In the genomic region with DNA sequence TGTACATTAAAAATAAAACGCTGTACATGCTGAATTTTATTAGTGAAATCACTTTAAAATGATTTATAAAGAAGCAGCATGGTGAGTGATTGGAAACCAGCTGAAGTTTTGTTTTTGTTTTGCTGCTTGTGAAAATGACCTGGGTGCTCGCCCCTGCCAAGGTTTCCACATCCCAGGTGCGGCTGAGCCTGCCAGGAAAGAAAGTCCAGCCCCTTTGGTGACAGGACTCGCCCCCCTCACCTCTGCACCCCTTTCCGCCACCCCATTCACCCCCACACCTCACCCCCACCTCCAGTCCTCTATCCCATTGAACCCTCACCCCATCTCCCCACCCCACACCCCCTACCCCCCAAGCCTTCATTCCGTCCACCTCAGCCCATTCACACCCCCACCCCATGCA, we compare ENCODE assay signal across 8 cellular contexts. TPM values are rescaled to one million over a fixed set of nuclear protein-coding genes. Genes with fewer than 3 reads are reported as not detected.
DNase-seq lines count a peak whose midpoint lies in the region; ATAC-seq and TF ChIP-seq lines count a peak whose summit lies in the region.
"Not testable (repeated sequence)": the region's sequence is repeated elsewhere in the genome, so short reads cannot be mapped to it uniquely, and the experiment has no call there.

No MANE protein-coding gene starts in this region.

- H3K4me1 Mint-ChIP-seq in GM23338; activated CD8-positive, alpha-beta T cell treated with anti-CD3 and anti-CD28 coated beads, Interleukin-2, amount 10 ng/mL, durations not matched to agents 7 days and 5 days (ENCODE audit: low read depth); MCF 10A (ENCODE audit: insufficient read depth, unreplicated experiment); naive thymus-derived CD4-positive, alpha-beta T cell; stimulated activated effector memory CD8-positive, alpha-beta T cell treated with anti-CD3 and anti-CD28 coated beads, Interleukin-12 subunit alpha, Interleukin-12 subunit beta, amount 100 ng/mL, for 72 hours: not testable (repeated sequence)

- TF ChIP-seq CTCF in GM23338 (conservative IDR thresholded peaks at IDR 0.05; ENCODE audit: low read depth in 2 of 2); PC-9 (conservative IDR thresholded peaks at IDR 0.05); MCF 10A (IDR thresholded peaks at IDR 0.05; ENCODE audit: unreplicated experiment); fibroblast of pulmonary artery (IDR thresholded peaks at IDR 0.05; ENCODE audit: low read length, missing control alignments): not testable (repeated sequence)

- not testable (repeated sequence) for H3K9me3 Mint-ChIP-seq in GM23338; activated CD8-positive, alpha-beta T cell treated with anti-CD3 and anti-CD28 coated beads, Interleukin-2, amount 10 ng/mL, durations not matched to agents 7 days and 5 days (ENCODE audit: insufficient read depth); MCF 10A (ENCODE audit: unreplicated experiment); naive thymus-derived CD4-positive, alpha-beta T cell; stimulated activated effector memory CD8-positive, alpha-beta T cell treated with anti-CD3 and anti-CD28 coated beads, Interleukin-12 subunit alpha, Interleukin-12 subunit beta, amount 100 ng/mL, for 72 hours

- not testable (repeated sequence) for H3K4me1 ChIP-seq in ACC112 (ENCODE audit: control insufficient read depth, insufficient read depth, low read length, unreplicated experiment); GM23338 (ENCODE audit: insufficient read depth); naive thymus-derived CD4-positive, alpha-beta T cell (ENCODE audit: control insufficient read depth in 2 of 2, insufficient read depth in 2 of 2, low read length in 2 of 2)
- H3K4me1 ChIP-seq in PC-9 (replicated peaks; ENCODE audit: insufficient read depth), result peaks cover 12% of the 10 kb centered on the region; the same call in 1 of the 2 replicates

- not testable (repeated sequence) for DNase-seq in GM23338 (ENCODE audit: low spot score); MCF 10A (ENCODE audit: unreplicated experiment); fibroblast of pulmonary artery (ENCODE audit: low read depth); stimulated activated effector memory CD8-positive, alpha-beta T cell treated with anti-CD3 and anti-CD28 coated beads, Interleukin-12 subunit alpha, Interleukin-12 subunit beta, amount 100 ng/mL, for 72 hours (ENCODE audit: low spot score in 2 of 2)
- peak in 1 of 2 experiments; percentile 7 for DNase-seq in PC-9
- DNase-seq in activated CD8-positive, alpha-beta T cell treated with anti-CD3 and anti-CD28 coated beads, Interleukin-2, amount 10 ng/mL, durations not matched to agents 7 days and 5 days, result peak; percentile 30
- peak in 1 of 9 donors; percentile 12 for DNase-seq in naive thymus-derived CD4-positive, alpha-beta T cell

- ATAC-seq in GM23338; activated CD8-positive, alpha-beta T cell treated with anti-CD3 and anti-CD28 coated beads, Interleukin-2, amount 10 ng/mL, durations not matched to agents 7 days and 5 days; naive thymus-derived CD4-positive, alpha-beta T cell; stimulated activated effector memory CD8-positive, alpha-beta T cell treated with anti-CD3 and anti-CD28 coated beads, Interleukin-12 subunit alpha, Interleukin-12 subunit beta, amount 100 ng/mL, for 72 hours: not testable (repeated sequence)

- intact Hi-C loops in PC-9 (cut with micrococcal nuclease; ENCODE audit: unreplicated experiment), result not testable (repeated sequence)
- intact Hi-C loops in MCF 10A (cut with micrococcal nuclease), result loop anchor here (5.0 kb wide), 1 partner anchor 271 kb away; no protein-coding TSS in a partner anchor
- intact Hi-C loops in naive thymus-derived CD4-positive, alpha-beta T cell (cut with micrococcal nuclease), result loop anchor here in 1 of 2 donors (5.0 kb wide), 2 partner anchors 216 to 276 kb away; partner anchors contain the start of genes CIAO1, STARD7 and TMEM127

- H3K4me3 Mint-ChIP-seq in GM23338 (peak overlapping the region; percentile 57), MCF 10A (ENCODE audit: unreplicated experiment) (peak overlapping the region; percentile 92)
- peak overlapping the region; percentile 69 for H3K4me3 Mint-ChIP-seq in activated CD8-positive, alpha-beta T cell treated with anti-CD3 and anti-CD28 coated beads, Interleukin-2, amount 10 ng/mL, durations not matched to agents 7 days and 5 days
- peak overlapping the region in 7 of 10 donors; percentile 21 to 99 (median 58) for H3K4me3 Mint-ChIP-seq in naive thymus-derived CD4-positive, alpha-beta T cell
- H3K4me3 Mint-ChIP-seq in stimulated activated effector memory CD8-positive, alpha-beta T cell treated with anti-CD3 and anti-CD28 coated beads, Interleukin-12 subunit alpha, Interleukin-12 subunit beta, amount 100 ng/mL, for 72 hours, result peak overlapping the region; percentile 96

- H3K4me2 ChIP-seq in GM23338 (peak overlapping the region; percentile 68), PC-9 (peak overlapping the region; percentile 86)

- POLR2A ChIA-PET in PC-9 (lab: Charles Lee; ENCODE audit: unreplicated experiment) (interaction anchor here (0.7 kb wide), 1 partner anchor 217 kb away, joined by 4 read pairs; the partner anchor contains the start of gene STARD7), MCF 10A (lab: Yijun Ruan, JAX) (interaction anchor here (0.7 to 2.7 kb wide), 3 partner anchors 212 to 269 kb away, joined by 3 to 14 read pairs (median 4); partner anchors contain the start of gene STARD7)
- POLR2A ChIA-PET in activated CD8-positive, alpha-beta T cell treated with anti-CD3 and anti-CD28 coated beads, Interleukin-2, amount 10 ng/mL, durations not matched to agents 7 days and 5 days (lab: Charles Lee), result interaction anchor here (0.6 to 1.9 kb wide), 4 partner anchors 126 to 965 kb away, joined by 3 to 9 read pairs (median 3); no protein-coding TSS in a partner anchor
- POLR2A ChIA-PET in naive thymus-derived CD4-positive, alpha-beta T cell (lab: Charles Lee), result not testable (repeated sequence)

- H3K4me3 ChIP-seq in ACC112 (ENCODE audit: low read depth, low read length) (peak overlapping the region; percentile 66), GM23338 (peak overlapping the region; percentile 41), PC-9 (peak overlapping the region; percentile 56), fibroblast of pulmonary artery (replicated peaks; ENCODE audit: low read depth, low read length) (peak overlapping the region; percentile 47)
- H3K4me3 ChIP-seq in naive thymus-derived CD4-positive, alpha-beta T cell (ENCODE audit: low read length), result not testable (repeated sequence)

- H3K27ac ChIP-seq in ACC112 (ENCODE audit: low read depth, low read length); GM23338 (ENCODE audit: low read depth); PC-9: not testable (repeated sequence)
- H3K27ac ChIP-seq in naive thymus-derived CD4-positive, alpha-beta T cell (ENCODE audit: low read depth, low read length), result peak overlapping the region; percentile 83

- not testable (repeated sequence) for H2AFZ ChIP-seq in ACC112 (ENCODE audit: low read length, unreplicated experiment); GM23338; PC-9

- BruUV-seq in PC-9 (replicated peaks; lab: Mats Ljungman, UMichigan); MCF 10A (replicated peaks; lab: Mats Ljungman, UMichigan): not testable (repeated sequence)

- not testable (repeated sequence) for H3K27me3 ChIP-seq in ACC112 (ENCODE audit: insufficient read depth, low read length); GM23338 (ENCODE audit: insufficient read depth); naive thymus-derived CD4-positive, alpha-beta T cell (ENCODE audit: control insufficient read depth in 2 of 2, insufficient read depth in 2 of 2, low read length in 2 of 2)
- peaks cover 13% of the 10 kb centered on the region; the same call in 1 of the 2 replicates for H3K27me3 ChIP-seq in PC-9 (ENCODE audit: insufficient read depth, low read depth)

- not testable (repeated sequence) for H4K20me1 ChIP-seq in GM23338 (replicated peaks; ENCODE audit: insufficient read depth); PC-9 (ENCODE audit: insufficient read depth)

- H3K27me3 Mint-ChIP-seq in GM23338 (ENCODE audit: insufficient read depth, low read depth, poor library complexity); MCF 10A (ENCODE audit: insufficient read depth, unreplicated experiment): not testable (repeated sequence)
- peaks cover 18% of the 10 kb centered on the region for H3K27me3 Mint-ChIP-seq in activated CD8-positive, alpha-beta T cell treated with anti-CD3 and anti-CD28 coated beads, Interleukin-2, amount 10 ng/mL, durations not matched to agents 7 days and 5 days (ENCODE audit: low read depth)
- peaks cover 0 to 24% (median 15%) of the 10 kb centered on the region in 5 donors for H3K27me3 Mint-ChIP-seq in naive thymus-derived CD4-positive, alpha-beta T cell

- not testable (repeated sequence) for H3F3A ChIP-seq in GM23338 (replicated peaks; ENCODE audit: low read depth); PC-9 (ENCODE audit: insufficient read depth, low read depth)

- H3K9me2 ChIP-seq in GM23338 (ENCODE audit: insufficient read depth); PC-9 (ENCODE audit: insufficient read depth): not testable (repeated sequence)

- H3K36me3 Mint-ChIP-seq in GM23338 (ENCODE audit: low read depth); MCF 10A (ENCODE audit: insufficient read depth, unreplicated experiment); naive thymus-derived CD4-positive, alpha-beta T cell; stimulated activated effector memory CD8-positive, alpha-beta T cell treated with anti-CD3 and anti-CD28 coated beads, Interleukin-12 subunit alpha, Interleukin-12 subunit beta, amount 100 ng/mL, for 72 hours: not testable (repeated sequence)
- H3K36me3 Mint-ChIP-seq in activated CD8-positive, alpha-beta T cell treated with anti-CD3 and anti-CD28 coated beads, Interleukin-2, amount 10 ng/mL, durations not matched to agents 7 days and 5 days (ENCODE audit: low read depth), result peaks cover 11% of the 10 kb centered on the region

- not testable (repeated sequence) for H3K36me3 ChIP-seq in ACC112 (ENCODE audit: insufficient read depth, low read length); GM23338 (ENCODE audit: insufficient read depth); PC-9 (ENCODE audit: low read depth); naive thymus-derived CD4-positive, alpha-beta T cell (ENCODE audit: control insufficient read depth in 2 of 3, insufficient read depth in 3 of 3, low read length in 3 of 3)

- CTCF ChIA-PET in PC-9 (lab: Charles Lee); naive thymus-derived CD4-positive, alpha-beta T cell (lab: Charles Lee): not testable (repeated sequence)
- CTCF ChIA-PET in activated CD8-positive, alpha-beta T cell treated with anti-CD3 and anti-CD28 coated beads, Interleukin-2, amount 10 ng/mL, durations not matched to agents 7 days and 5 days (lab: Charles Lee), result interaction anchor here (0.6 to 2.3 kb wide), 2 partner anchors 122 to 155 kb away, joined by 3 to 10 read pairs; partner anchors contain the start of gene DUSP2
- CTCF ChIA-PET in MCF 10A (lab: Yijun Ruan, JAX), result interaction anchor here (0.6 to 1.6 kb wide), 2 partner anchors 237 to 521 kb away, joined by 3 read pairs; no protein-coding TSS in a partner anchor

- H3K9me3 ChIP-seq in PC-9 (ENCODE audit: insufficient read depth, low read depth); naive thymus-derived CD4-positive, alpha-beta T cell (ENCODE audit: control insufficient read depth in 2 of 3, low read length in 3 of 3): not testable (repeated sequence)

- not testable (repeated sequence) for H3K79me2 ChIP-seq in ACC112 (ENCODE audit: control insufficient read depth, insufficient read depth, low read length, unreplicated experiment); GM23338 (replicated peaks; ENCODE audit: insufficient read depth); PC-9 (ENCODE audit: low read depth)

- not testable (repeated sequence) for H3K27ac Mint-ChIP-seq in GM23338; activated CD8-positive, alpha-beta T cell treated with anti-CD3 and anti-CD28 coated beads, Interleukin-2, amount 10 ng/mL, durations not matched to agents 7 days and 5 days
- H3K27ac Mint-ChIP-seq in MCF 10A (ENCODE audit: low read depth, unreplicated experiment), result peak overlapping the region; percentile 73
- H3K27ac Mint-ChIP-seq in naive thymus-derived CD4-positive, alpha-beta T cell, result peak overlapping the region in 6 of 9 donors; percentile 55 to 98 (median 94)
- peak overlapping the region; percentile 98 for H3K27ac Mint-ChIP-seq in stimulated activated effector memory CD8-positive, alpha-beta T cell treated with anti-CD3 and anti-CD28 coated beads, Interleukin-12 subunit alpha, Interleukin-12 subunit beta, amount 100 ng/mL, for 72 hours

RNA-seq across cellular contexts. Expression of gene ANKRD36C, which starts 0.7 kb away (rescaled TPM):
- total RNA-seq in GM23338 (2014; rRNA removed; shearing (Covaris generic)), result 11.2 and 16.2 TPM in 2 replicates
- 16.6 and 16.8 TPM in 2 replicates for polyA plus RNA-seq in GM23338 (2016; fragmentation: Nextera tagmentation; extraction: Ambion mirVana)
- total RNA-seq in PC-9 (2021) (25.8 and 28.3 TPM in 2 replicates), MCF 10A (2022) (14.5 TPM in 2 replicates)
- 10 to 100 TPM; 87.5 to 95.1 TPM for total RNA-seq in activated CD8-positive, alpha-beta T cell treated with anti-CD3 and anti-CD28 coated beads, Interleukin-2, amount 10 ng/mL, durations not matched to agents 7 days and 5 days
- total RNA-seq in naive thymus-derived CD4-positive, alpha-beta T cell, result 10 to 100 TPM; 62.4 to 96.9 (median 79.3) TPM
- 10 to 100 TPM; 12.7 to 18.5 TPM for polyA plus RNA-seq in naive thymus-derived CD4-positive, alpha-beta T cell

RNA-seq across cellular contexts. Expression of gene GPAT2, which starts 43.8 kb away (rescaled TPM):
- 2.0 and 2.2 TPM in 2 replicates for total RNA-seq in GM23338 (2014; rRNA removed; shearing (Covaris generic))
- 1.4 and 1.6 TPM in 2 replicates for polyA plus RNA-seq in GM23338 (2016; fragmentation: Nextera tagmentation; extraction: Ambion mirVana)
- total RNA-seq in PC-9 (2021) (9.1 and 11.0 TPM in 2 replicates), MCF 10A (2022) (not detected in 2 replicates)
- total RNA-seq in activated CD8-positive, alpha-beta T cell treated with anti-CD3 and anti-CD28 coated beads, Interleukin-2, amount 10 ng/mL, durations not matched to agents 7 days and 5 days, result 1 to 10 TPM; 4.3 to 4.5 TPM
- 10 to 100 TPM in 1 of 5 experiments, 1 to 10 TPM in 4; 1.7 to 11.3 (median 3.7) TPM for total RNA-seq in naive thymus-derived CD4-positive, alpha-beta T cell
- polyA plus RNA-seq in naive thymus-derived CD4-positive, alpha-beta T cell, result 1 to 10 TPM in 1 of 2 donors, under 1 TPM in 1; 0.34 to 4.6 TPM
